In the genomic region with DNA sequence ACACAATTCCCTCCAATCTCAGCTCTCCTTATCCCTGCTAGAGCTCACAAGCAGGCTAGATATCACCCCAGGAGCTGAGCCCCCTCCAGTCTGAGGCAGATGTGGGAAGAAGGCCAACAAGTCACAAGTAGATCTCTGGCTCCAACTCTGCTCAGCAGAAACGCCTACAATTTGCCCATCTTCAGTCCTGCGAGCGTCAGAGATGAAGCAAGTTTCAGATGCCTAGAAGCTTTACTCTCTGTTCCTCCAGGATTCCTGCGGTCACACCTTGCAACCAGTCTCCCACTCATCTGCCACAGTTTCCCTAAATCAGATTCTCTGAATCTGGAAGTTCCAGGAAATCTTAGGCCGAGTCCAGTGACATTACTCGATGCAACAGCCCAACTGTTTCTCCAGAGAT, we compare ENCODE assay signal across 8 cellular contexts. TPM values are rescaled to one million over a fixed set of nuclear protein-coding genes. Genes with fewer than 3 reads are reported as not detected.
"Had no signal": no experiment of that assay in that cellular context is flagged by ENCODE, and none has a peak within 500 bp of the region (broad histone marks: within the 10 kb centered on the region; RNA-seq: fewer than 3 reads in every experiment).

No MANE protein-coding gene starts in this region.

RNA-seq across cellular contexts. Expression of a gene that starts 1.4 kb away (rescaled TPM):
- total RNA-seq: chondrocyte, kidney epithelial cell, lung microvascular endothelial cell, renal cortical epithelial cell, skeletal muscle tissue had no signal

RNA-seq across cellular contexts. Expression of a gene that starts 12.1 kb away (rescaled TPM):
- total RNA-seq: chondrocyte, esophagus muscularis mucosa, kidney epithelial cell, lung microvascular endothelial cell, occipital lobe, renal cortical epithelial cell had no signal

RNA-seq across cellular contexts. Expression of a gene that starts 15.4 kb away (rescaled TPM):
- total RNA-seq: chondrocyte; lung microvascular endothelial cell; natural killer cell treated with Interleukin-12 subunit alpha and Interleukin-12 subunit beta and Interleukin-15 and Interleukin-18, amount 100 ng/mL, for 72 hours had no signal
